Comparison of ENCODE assay signal across 8 cellular contexts in the genomic region with DNA sequence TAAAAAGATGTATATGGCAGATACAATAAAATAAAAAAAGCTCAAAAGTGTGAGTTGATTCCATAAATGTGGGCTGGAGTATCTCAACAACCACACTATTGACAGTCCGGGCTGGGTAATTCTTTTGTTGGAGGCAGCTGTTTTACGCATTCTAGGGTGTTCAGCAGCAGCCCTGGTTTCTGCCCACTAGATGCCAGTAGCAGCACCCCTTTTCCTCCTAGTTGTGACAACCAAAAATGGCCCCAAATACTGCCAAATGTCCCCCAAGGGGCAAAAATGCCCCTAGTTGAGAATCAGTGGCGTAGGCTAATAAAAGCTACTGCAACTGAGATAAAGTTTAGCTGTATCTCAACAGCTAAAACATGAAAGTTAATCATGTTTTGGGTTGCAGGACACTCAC. TPM values are rescaled to one million over a fixed set of nuclear protein-coding genes. Genes with fewer than 3 reads are reported as not detected.
A peak's percentile ranks its signal among the peaks of the same experiment; 100 is the strongest.
DNase-seq lines count a peak whose midpoint lies in the region; ATAC-seq and TF ChIP-seq lines count a peak whose summit lies in the region.

No MANE protein-coding gene starts in this region.

- peak overlapping the region in 1 of 12 donors; percentile 12 for H3K27ac ChIP-seq in heart left ventricle

- in situ Hi-C loops in ACHN (cut with HindIII; ENCODE audit: low pct_ligation_motif_present, low pct_unique_long_range_greater_than_20kb, low sequenced_read_pairs), result no loop called here

- no peak overlapping the region for H3K27ac Mint-ChIP-seq in activated CD4-positive, alpha-beta T cell treated with anti-CD3 and anti-CD28 coated beads, Interleukin-2, amount 10 ng/mL, durations not matched to agents 24 days and 14 days

- H3K4me1 ChIP-seq in heart left ventricle, result peaks cover 0 to 13% (median 2%) of the 10 kb centered on the region in 12 donors

- peak; percentile 8 for DNase-seq in ACHN
- peak; percentile 63 for DNase-seq in activated CD4-positive, alpha-beta T cell treated with anti-CD3 and anti-CD28 coated beads, Interleukin-2, amount 10 ng/mL, durations not matched to agents 24 days and 14 days
- no peak for DNase-seq in heart left ventricle
- DNase-seq in stimulated activated CD8-positive, alpha-beta memory T cell treated with anti-CD3 and anti-CD28 coated beads, Interleukin-4, amount 100 ng/mL, for 48 hours, result peak; percentile 30
- DNase-seq in GM19240 (ENCODE audit: insufficient read length, low spot score), result no peak

- H3K36me3 Mint-ChIP-seq in activated CD4-positive, alpha-beta T cell treated with anti-CD3 and anti-CD28 coated beads, Interleukin-2, amount 10 ng/mL, durations not matched to agents 24 days and 14 days (ENCODE audit: low read depth), result peaks cover 14% of the 10 kb centered on the region

- intact Hi-C loops in activated CD4-positive, alpha-beta T cell treated with anti-CD3 and anti-CD28 coated beads, Interleukin-2, amount 10 ng/mL, durations not matched to agents 24 days and 14 days (cut with micrococcal nuclease), result no loop called here
- intact Hi-C loops in heart left ventricle (cut with DNase I), result loop anchor here in 1 of 10 donors (5.0 kb wide), 1 partner anchor 104 kb away; the partner anchor contains the start of gene RNF103

- peaks cover 0 to 14% (median 0%) of the 10 kb centered on the region in 9 donors for H3K36me3 ChIP-seq in heart left ventricle

- peaks cover 10% of the 10 kb centered on the region for H3K9me3 Mint-ChIP-seq in activated CD4-positive, alpha-beta T cell treated with anti-CD3 and anti-CD28 coated beads, Interleukin-2, amount 10 ng/mL, durations not matched to agents 24 days and 14 days

- no peaks in the 10 kb centered on the region for H3K4me1 Mint-ChIP-seq in activated CD4-positive, alpha-beta T cell treated with anti-CD3 and anti-CD28 coated beads, Interleukin-2, amount 10 ng/mL, durations not matched to agents 24 days and 14 days

- TF ChIP-seq CTCF in GM12875 (IDR thresholded peaks at IDR 0.05; ENCODE audit: borderline replicate concordance, insufficient read depth, low read depth, low read length), result peak; percentile 39; the same call in 1 of the 2 replicates
- TF ChIP-seq CTCF in heart left ventricle (IDR thresholded peaks at IDR 0.05), result peak in 11 of 12 donors; percentile 12 to 59 (median 45)

- ATAC-seq in heart left ventricle, result peak in 3 of 4 donors; percentile 61 to 63 (median 63)
- no peak for ATAC-seq in GM21723 (IDR thresholded peaks at IDR 0.05; ENCODE audit: unreplicated experiment)
- no peak for ATAC-seq in HG02678 (IDR thresholded peaks at IDR 0.05; ENCODE audit: unreplicated experiment)

- TF ChIP-seq POLR2A in heart left ventricle (IDR thresholded peaks at IDR 0.05), result no peak

- no peaks in the 10 kb centered on the region for H3K27me3 ChIP-seq in heart left ventricle

- H3K4me3 Mint-ChIP-seq in activated CD4-positive, alpha-beta T cell treated with anti-CD3 and anti-CD28 coated beads, Interleukin-2, amount 10 ng/mL, durations not matched to agents 24 days and 14 days, result no peak overlapping the region

- H3K9me3 ChIP-seq in heart left ventricle, result peaks cover 0 to 16% (median 4%) of the 10 kb centered on the region in 12 donors

- 55 to 57% (median 57%) methylated on average over 3 of the region's 3 CpGs for WGBS in heart left ventricle, 4 donors

- H3K27me3 Mint-ChIP-seq in activated CD4-positive, alpha-beta T cell treated with anti-CD3 and anti-CD28 coated beads, Interleukin-2, amount 10 ng/mL, durations not matched to agents 24 days and 14 days, result no peaks in the 10 kb centered on the region

- no peak overlapping the region for H3K4me3 ChIP-seq in GM12875 (ENCODE audit: low read depth, low read length)
- no peak overlapping the region for H3K4me3 ChIP-seq in heart left ventricle

RNA-seq across cellular contexts. Expression of gene CHMP3, which starts 44.7 kb away (rescaled TPM):
- total RNA-seq in activated CD4-positive, alpha-beta T cell treated with anti-CD3 and anti-CD28 coated beads, Interleukin-2, amount 10 ng/mL, durations not matched to agents 24 days and 14 days, result 28.3 and 29.0 TPM in 2 replicates
- 100 to 1,000 TPM in 7 of 9 donors, 10 to 100 TPM in 2; 75.4 to 178 (median 145) TPM for total RNA-seq in heart left ventricle
- 100 to 1,000 TPM in 1 of 2 donors, 10 to 100 TPM in 1; 50.0 to 120 TPM for polyA plus RNA-seq in heart left ventricle

Comparison
In these comparisons a context has a peak if more than half of its experiments do, and no peak if none do; other contexts are left out.
1. DNase-seq: peak in ACHN (single experiment), activated CD4-positive, alpha-beta T cell treated with anti-CD3 and anti-CD28 coated beads, Interleukin-2, amount 10 ng/mL, durations not matched to agents 24 days and 14 days (single experiment) and stimulated activated CD8-positive, alpha-beta memory T cell treated with anti-CD3 and anti-CD28 coated beads, Interleukin-4, amount 100 ng/mL, for 48 hours (single experiment); none in heart left ventricle (0 of 5) and GM19240 (single experiment).
2. ATAC-seq: peak in heart left ventricle (3 of 4); none in GM21723 (single experiment) and HG02678 (single experiment).